In the genomic region with DNA sequence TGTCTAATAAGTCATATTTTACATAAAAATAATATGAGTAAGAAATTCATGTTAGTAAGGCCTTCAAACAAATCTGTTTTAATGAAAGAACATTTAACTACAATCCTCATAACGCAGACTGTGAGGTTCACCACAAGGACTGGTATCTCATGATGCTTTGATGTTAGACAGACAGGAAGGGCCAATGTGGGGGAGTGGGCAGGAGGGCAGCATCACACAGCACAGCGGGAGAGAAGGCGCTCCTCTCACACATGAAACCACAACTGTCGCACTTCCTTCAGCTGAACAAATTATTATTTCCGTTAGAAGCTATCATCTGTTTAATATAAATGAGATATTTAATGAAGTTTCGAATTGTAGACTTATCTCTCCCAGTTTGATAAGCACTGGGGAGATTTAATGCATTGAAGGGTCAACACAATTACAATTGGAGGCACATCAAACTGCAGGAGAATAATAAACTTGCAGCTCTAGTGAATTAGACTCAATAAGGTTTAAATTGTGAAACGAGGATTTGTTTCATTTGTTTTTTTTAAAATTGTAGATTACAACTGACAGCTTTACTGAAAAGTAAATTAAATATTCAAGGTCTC, we compare ENCODE assay signal across 23 cellular contexts.
"Had no signal": no experiment of that assay in that cellular context is flagged by ENCODE, and none has a peak within 500 bp of the region (broad histone marks: within the 10 kb centered on the region; RNA-seq: fewer than 3 reads in every experiment).

No MANE protein-coding gene starts in this region.

- H3K27me3 ChIP-seq: colonic mucosa, dorsolateral prefrontal cortex, esophagus muscularis mucosa, pancreas, right atrium auricular region, spleen, tibial nerve had no signal

- H3K4me3 ChIP-seq: colonic mucosa, dorsolateral prefrontal cortex, esophagus muscularis mucosa, pancreas, psoas muscle, right atrium auricular region, spleen, tibial nerve had no signal

- H3K4me1 ChIP-seq: pancreas, psoas muscle, right atrium auricular region, spleen had no signal

- H3K9me3 ChIP-seq: colonic mucosa, esophagus muscularis mucosa, pancreas, psoas muscle, right atrium auricular region, tibial nerve had no signal

- DNase-seq: activated CD4-positive, alpha-beta T cell treated with anti-CD3 and anti-CD28 coated beads for 4 hours; activated CD4-positive, alpha-beta T cell treated with anti-CD3 and anti-CD28 coated beads, Interleukin-2, amount 50 U/mL, for 48 hours; activated CD4-positive, CD25-positive, alpha-beta regulatory T cell; activated CD8-positive, alpha-beta memory T cell treated with anti-CD3 and anti-CD28 coated beads, Interleukin-2, amount 50 U/mL, for 48 hours; activated naive CD4-positive, alpha-beta T cell treated with Interleukin-2 at 50 U/mL for 16 hours; activated naive CD8-positive, alpha-beta T cell treated with anti-CD3 and anti-CD28 coated beads for 36 hours; activated T-cell treated with anti-CD3 and anti-CD28 coated beads, Interleukin-2, amount 50 U/mL, for 4 hours; colonic mucosa; dorsolateral prefrontal cortex; glutamatergic neuron; hippocampal formation; left ventricle myocardium superior; mammary epithelial cell; midbrain; nephron progenitor cell; pancreas; psoas muscle; spleen; stimulated activated CD4-positive, alpha-beta T cell treated with anti-CD3 and anti-CD28 coated beads, Interleukin-4, amount 100 ng/mL, for 4 hours; stimulated activated naive CD8-positive, alpha-beta T cell treated with anti-CD3 and anti-CD28 coated beads, Interleukin-15, amount 100 ng/mL, for 72 hours had no signal

- H3K27ac ChIP-seq: colonic mucosa, dorsolateral prefrontal cortex, esophagus muscularis mucosa, pancreas, psoas muscle, right atrium auricular region, spleen, tibial nerve had no signal

- H3K36me3 ChIP-seq: colonic mucosa, pancreas, right atrium auricular region, spleen had no signal
